ENCODE assay signal across 29 cellular contexts in the genomic region with DNA sequence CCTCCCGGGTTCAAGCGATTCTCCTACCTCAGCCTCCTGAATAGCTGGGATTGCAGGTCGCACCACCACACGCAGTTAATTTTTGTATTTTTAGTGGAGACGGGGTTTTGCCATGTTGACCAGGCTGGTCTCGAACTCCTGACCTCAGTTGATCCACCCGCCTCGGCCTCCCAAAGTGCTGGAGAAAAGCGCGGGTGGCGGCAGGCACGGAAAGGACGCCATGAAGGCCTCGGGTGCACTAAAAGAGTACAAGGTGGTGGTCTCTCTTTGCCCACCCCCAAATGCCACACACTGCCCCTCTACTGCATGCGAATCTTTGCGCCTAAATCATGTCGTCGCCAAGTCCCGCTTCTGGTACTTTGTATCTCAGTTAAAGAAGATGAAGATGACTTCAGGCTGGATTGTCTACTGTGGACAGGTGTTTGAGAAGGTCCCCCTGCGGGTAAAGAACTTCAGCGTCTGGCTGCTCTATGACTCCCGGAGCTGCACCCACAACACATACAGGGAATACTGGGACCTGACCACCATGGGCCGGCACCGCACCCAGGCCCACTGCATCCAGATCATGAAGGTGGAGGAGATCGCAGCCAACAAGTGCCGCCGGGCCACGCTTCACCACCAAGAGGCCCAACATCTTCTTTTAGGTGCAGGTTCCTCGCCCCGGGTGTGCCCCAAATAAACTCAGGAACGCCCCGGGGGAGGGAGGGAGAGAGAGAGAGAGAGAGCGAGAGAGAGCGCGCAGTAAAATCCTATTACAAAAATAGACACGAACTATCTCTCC.
"Had no signal": no experiment of that assay in that cellular context is flagged by ENCODE, and none has a peak within 500 bp of the region (broad histone marks: within the 10 kb centered on the region; RNA-seq: fewer than 3 reads in every experiment).

No MANE protein-coding gene starts in this region.

- H3K36me3 Mint-ChIP-seq: stimulated activated effector memory CD8-positive, alpha-beta T cell treated with anti-CD3 and anti-CD28 coated beads, Interleukin-12 subunit alpha, Interleukin-12 subunit beta, amount 100 ng/mL, for 72 hours; stimulated activated memory B cell treated with anti-CD40 and anti-IgM and Interleukin-4, amounts not matched to agents 10 μg/mL and 1 μg/mL and 100 μg/mL, for 72 hours; stimulated activated naive B cell treated with anti-CD40 and anti-IgM and Interleukin-4, amounts not matched to agents 10 μg/mL and 1 μg/mL and 100 μg/mL, for 72 hours; type B pancreatic cell had no signal

- DNase-seq: stimulated activated CD4-positive, alpha-beta T cell treated with anti-CD3 and anti-CD28 coated beads, Interleukin-2, amount 100 ng/mL, for 48 hours; stimulated activated CD4-positive, alpha-beta T cell treated with anti-CD3 and anti-CD28 coated beads, Interleukin-4, amount 100 ng/mL, for 1 hour; stimulated activated CD4-positive, alpha-beta T cell treated with anti-CD3 and anti-CD28 coated beads, Interleukin-4, amount 100 ng/mL, for 24 hours; stimulated activated CD4-positive, alpha-beta T cell treated with anti-CD3 and anti-CD28 coated beads, Interleukin-4, amount 100 ng/mL, for 4 hours; stimulated activated CD8-positive, alpha-beta memory T cell treated with anti-CD3 and anti-CD28 coated beads, Interleukin-4, amount 100 ng/mL, for 48 hours; stimulated activated naive B cell treated with anti-CD40 and anti-IgM and Interleukin-4, amounts not matched to agents 10 μg/mL and 1 μg/mL and 100 μg/mL, for 72 hours; stimulated activated naive CD4-positive, alpha-beta T cell; stimulated activated naive CD4-positive, alpha-beta T cell treated with Interleukin-2 at 50 U/mL for 16 hours; stimulated activated naive CD8-positive, alpha-beta T cell treated with anti-CD3 and anti-CD28 coated beads, Interleukin-15, amount 100 ng/mL, for 72 hours; stimulated activated naive CD8-positive, alpha-beta T cell treated with anti-CD3 and anti-CD28 coated beads, Interleukin-15, Interleukin-2, amounts not matched to agents 100 U/mL and 50 U/mL, for 24 hours; stomach; substantia nigra; testis; thyroid gland; tibial artery; transverse colon; trophoblast cell; upper lobe of right lung; uterus had no signal

- H3K27ac Mint-ChIP-seq: stimulated activated effector memory CD8-positive, alpha-beta T cell treated with anti-CD3 and anti-CD28 coated beads, Interleukin-12 subunit alpha, Interleukin-12 subunit beta, amount 100 ng/mL, for 72 hours; stimulated activated memory B cell treated with anti-CD40 and anti-IgM and Interleukin-4, amounts not matched to agents 10 μg/mL and 1 μg/mL and 100 μg/mL, for 72 hours; stimulated activated naive B cell treated with anti-CD40 and anti-IgM and Interleukin-4, amounts not matched to agents 10 μg/mL and 1 μg/mL and 100 μg/mL, for 72 hours; stimulated activated naive CD8-positive, alpha-beta T cell treated with anti-CD3 and anti-CD28 coated beads, Interleukin-15, amount 100 ng/mL, for 72 hours; stimulated activated naive CD8-positive, alpha-beta T cell treated with anti-CD3 and anti-CD28 coated beads, Interleukin-15, Interleukin-2, amounts not matched to agents 100 ng/mL and 50 ng/mL, for 24 hours; type B pancreatic cell had no signal

- H3K4me1 Mint-ChIP-seq: stimulated activated effector memory CD8-positive, alpha-beta T cell treated with anti-CD3 and anti-CD28 coated beads, Interleukin-12 subunit alpha, Interleukin-12 subunit beta, amount 100 ng/mL, for 72 hours; stimulated activated memory B cell treated with anti-CD40 and anti-IgM and Interleukin-4, amounts not matched to agents 10 μg/mL and 1 μg/mL and 100 μg/mL, for 72 hours; stimulated activated naive B cell treated with anti-CD40 and anti-IgM and Interleukin-4, amounts not matched to agents 10 μg/mL and 1 μg/mL and 100 μg/mL, for 72 hours; stimulated activated naive CD8-positive, alpha-beta T cell treated with anti-CD3 and anti-CD28 coated beads, Interleukin-15, amount 100 ng/mL, for 72 hours had no signal

- ATAC-seq: stimulated activated effector memory CD8-positive, alpha-beta T cell treated with anti-CD3 and anti-CD28 coated beads, Interleukin-12 subunit alpha, Interleukin-12 subunit beta, amount 100 ng/mL, for 72 hours; stimulated activated memory B cell treated with anti-CD40 and anti-IgM and Interleukin-4, amounts not matched to agents 10 μg/mL and 1 μg/mL and 100 μg/mL, for 72 hours; stimulated activated naive B cell treated with anti-CD40 and anti-IgM and Interleukin-4, amounts not matched to agents 10 μg/mL and 1 μg/mL and 100 μg/mL, for 72 hours; stimulated activated naive CD8-positive, alpha-beta T cell treated with anti-CD3 and anti-CD28 coated beads, Interleukin-15, amount 100 ng/mL, for 72 hours; stimulated activated naive CD8-positive, alpha-beta T cell treated with anti-CD3 and anti-CD28 coated beads, Interleukin-15, Interleukin-2, amounts not matched to agents 100 U/mL and 50 U/mL, for 24 hours; upper lobe of right lung had no signal

- H3K27me3 ChIP-seq: stomach, suprapubic skin, testis, thyroid gland, tibial artery, tibial nerve, transverse colon, upper lobe of left lung, upper lobe of right lung, uterus, vagina had no signal

- H3K36me3 ChIP-seq: stomach, suprapubic skin, thoracic aorta, thyroid gland, tibial artery, tibial nerve, transverse colon, upper lobe of left lung, upper lobe of right lung, uterus, vagina had no signal

- H3K4me3 Mint-ChIP-seq: stimulated activated effector memory CD8-positive, alpha-beta T cell treated with anti-CD3 and anti-CD28 coated beads, Interleukin-12 subunit alpha, Interleukin-12 subunit beta, amount 100 ng/mL, for 72 hours; stimulated activated memory B cell treated with anti-CD40 and anti-IgM and Interleukin-4, amounts not matched to agents 10 μg/mL and 1 μg/mL and 100 μg/mL, for 72 hours; stimulated activated naive B cell treated with anti-CD40 and anti-IgM and Interleukin-4, amounts not matched to agents 10 μg/mL and 1 μg/mL and 100 μg/mL, for 72 hours; stimulated activated naive CD8-positive, alpha-beta T cell treated with anti-CD3 and anti-CD28 coated beads, Interleukin-15, amount 100 ng/mL, for 72 hours; stimulated activated naive CD8-positive, alpha-beta T cell treated with anti-CD3 and anti-CD28 coated beads, Interleukin-15, Interleukin-2, amounts not matched to agents 100 ng/mL and 50 ng/mL, for 24 hours; type B pancreatic cell had no signal

- H3K9me3 ChIP-seq: suprapubic skin, testis, thoracic aorta, thyroid gland, tibial artery, transverse colon, upper lobe of right lung, uterus, vagina had no signal

- FAIRE-seq: urothelium cell line had no signal

- H3K9me3 Mint-ChIP-seq: stimulated activated effector memory CD8-positive, alpha-beta T cell treated with anti-CD3 and anti-CD28 coated beads, Interleukin-12 subunit alpha, Interleukin-12 subunit beta, amount 100 ng/mL, for 72 hours; stimulated activated naive CD8-positive, alpha-beta T cell treated with anti-CD3 and anti-CD28 coated beads, Interleukin-15, amount 100 ng/mL, for 72 hours; stimulated activated naive CD8-positive, alpha-beta T cell treated with anti-CD3 and anti-CD28 coated beads, Interleukin-15, Interleukin-2, amounts not matched to agents 100 ng/mL and 50 ng/mL, for 24 hours had no signal

- H3K27ac ChIP-seq: stomach, suprapubic skin, testis, thoracic aorta, thyroid gland, tibial artery, tibial nerve, transverse colon, upper lobe of left lung, upper lobe of right lung, uterus, vagina had no signal

- H3K4me3 ChIP-seq: stomach, suprapubic skin, testis, thoracic aorta, thyroid gland, tibial artery, tibial nerve, transverse colon, upper lobe of left lung, upper lobe of right lung, uterus, vagina had no signal

- H3K4me1 ChIP-seq: stomach, suprapubic skin, testis, thyroid gland, tibial nerve, transverse colon, upper lobe of left lung, upper lobe of right lung, uterus, vagina had no signal
